ENCODE assay signal across 20 cellular contexts in the genomic region with DNA sequence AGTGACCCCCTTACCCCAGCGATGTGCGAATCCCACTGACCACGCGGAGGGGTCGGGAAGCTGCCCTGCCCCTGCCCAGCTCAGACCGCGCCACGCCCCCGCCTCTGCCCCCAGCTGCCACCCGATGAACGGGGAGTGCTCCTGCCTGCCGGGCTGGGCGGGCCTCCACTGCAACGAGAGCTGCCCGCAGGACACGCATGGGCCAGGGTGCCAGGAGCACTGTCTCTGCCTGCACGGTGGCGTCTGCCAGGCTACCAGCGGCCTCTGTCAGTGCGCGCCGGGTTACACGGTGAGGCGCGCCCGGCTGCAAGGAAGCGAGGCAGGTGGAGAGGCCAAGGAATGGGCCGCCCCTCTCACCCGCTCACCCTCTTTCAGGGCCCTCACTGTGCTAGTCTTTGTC. TPM values are rescaled to one million over a fixed set of nuclear protein-coding genes. Genes with fewer than 3 reads are reported as not detected.
A peak's percentile ranks its signal among the peaks of the same experiment; 100 is the strongest.
DNase-seq lines count a peak whose midpoint lies in the region; ATAC-seq and TF ChIP-seq lines count a peak whose summit lies in the region.
"Had no signal": no experiment of that assay in that cellular context is flagged by ENCODE, and none has a peak within 500 bp of the region (broad histone marks: within the 10 kb centered on the region; RNA-seq: fewer than 3 reads in every experiment).

No MANE protein-coding gene starts in this region.

- no TSS peak for BruUV-seq in MCF 10A (replicated peaks; lab: Mats Ljungman, UMichigan)
- no TSS peak for BruUV-seq in mammary epithelial cell (replicated peaks; lab: Mats Ljungman, UMichigan)

- peaks cover 13% of the 10 kb centered on the region for H3K27me3 Mint-ChIP-seq in MCF 10A (ENCODE audit: insufficient read depth, unreplicated experiment)
- H3K27me3 Mint-ChIP-seq in neural progenitor cell (ENCODE audit: insufficient read depth, low read depth) = peaks cover 8% of the 10 kb centered on the region
- peaks cover 71% of the 10 kb centered on the region for H3K27me3 Mint-ChIP-seq in stimulated activated memory B cell treated with anti-CD40 and anti-IgM and Interleukin-4, amounts not matched to agents 10 μg/mL and 1 μg/mL and 100 μg/mL, for 72 hours

- H3K36me3 Mint-ChIP-seq in MCF 10A (ENCODE audit: insufficient read depth, unreplicated experiment) (no peaks in the 10 kb centered on the region), neural progenitor cell (no peaks in the 10 kb centered on the region)
- no peaks in the 10 kb centered on the region for H3K36me3 Mint-ChIP-seq in stimulated activated memory B cell treated with anti-CD40 and anti-IgM and Interleukin-4, amounts not matched to agents 10 μg/mL and 1 μg/mL and 100 μg/mL, for 72 hours
- H3K36me3 Mint-ChIP-seq: CD14-positive monocyte had no signal

- in situ Hi-C loops in mammary epithelial cell (cut with MboI; ENCODE audit: low sequenced_read_pairs in 2 of 2) = no loop called here

- H4K20me1 ChIP-seq in mammary epithelial cell (ENCODE audit: insufficient read depth, low read length) = no peaks in the 10 kb centered on the region
- no peaks in the 10 kb centered on the region for H4K20me1 ChIP-seq in neural progenitor cell (ENCODE audit: low read depth)

- ATAC-seq in esophagus mucosa = peak; percentile 27
- no peak for ATAC-seq in stimulated activated memory B cell treated with anti-CD40 and anti-IgM and Interleukin-4, amounts not matched to agents 10 μg/mL and 1 μg/mL and 100 μg/mL, for 72 hours
- ATAC-seq: Panc1 had no signal

- no peaks in the 10 kb centered on the region for H3K9me3 Mint-ChIP-seq in MCF 10A (ENCODE audit: unreplicated experiment)
- no peaks in the 10 kb centered on the region for H3K9me3 Mint-ChIP-seq in neural progenitor cell
- H3K9me3 Mint-ChIP-seq in stimulated activated memory B cell treated with anti-CD40 and anti-IgM and Interleukin-4, amounts not matched to agents 10 μg/mL and 1 μg/mL and 100 μg/mL, for 72 hours = no peaks in the 10 kb centered on the region

- no peak for DNase-seq in MCF 10A (ENCODE audit: unreplicated experiment)
- no peak for DNase-seq in mammary epithelial cell
- DNase-seq in RWPE1 (ENCODE audit: low spot score) = no peak
- DNase-seq in neural progenitor cell (ENCODE audit: low spot score) = no peak
- no peak for DNase-seq in occipital lobe (lab: John Stamatoyannopoulos, UW)
- DNase-seq in A172 (ENCODE audit: low spot score) = no peak
- DNase-seq: ACHN, AML-193, EL, KBM-7, NCI-H1436, NCI-H2107, NCI-H774, Right ventricle myocardium superior had no signal

- no peak overlapping the region for H3K4me2 ChIP-seq in mammary epithelial cell (ENCODE audit: insufficient read depth, low read depth, low read length)
- no peak overlapping the region for H3K4me2 ChIP-seq in neural progenitor cell

- CTCF ChIA-PET in MCF 10A (lab: Yijun Ruan, JAX) (interaction anchor here (1.2 to 3.5 kb wide), 3 partner anchors 10 to 71 kb away, joined by 3 to 34 read pairs (median 8); no protein-coding TSS in a partner anchor), mammary epithelial cell (lab: Charles Lee; ENCODE audit: low non-redundant PET) (no interaction called here), RWPE1 (lab: Yijun Ruan, JAX) (interaction anchor here (1.0 to 1.3 kb wide), 2 partner anchors 18 to 19 kb away, joined by 3 read pairs; no protein-coding TSS in a partner anchor)

- no peak overlapping the region for H3K27ac ChIP-seq in mammary epithelial cell (ENCODE audit: insufficient read depth, low read depth, low read length)
- H3K27ac ChIP-seq in RWPE1 = peak overlapping the region; percentile 80
- no peak overlapping the region for H3K27ac ChIP-seq in neural progenitor cell
- H3K27ac ChIP-seq: SK-N-MC had no signal

- dilution Hi-C loops in mammary epithelial cell (cut with HindIII; ENCODE audit: low sequenced_read_pairs) = no loop called here

- TF ChIP-seq CTCF in MCF 10A (IDR thresholded peaks at IDR 0.05; ENCODE audit: unreplicated experiment) = no peak
- no peak for TF ChIP-seq CTCF in mammary epithelial cell (conservative IDR thresholded peaks at IDR 0.05 in 1 of 2, IDR thresholded peaks at IDR 0.05 in 1 of 2; ENCODE audit: extremely low read depth in 1 of 2, insufficient read depth in 1 of 2, low read depth in 1 of 2, low read length in 2 of 2)
- no peak for TF ChIP-seq CTCF in RWPE1 (conservative IDR thresholded peaks at IDR 0.05; ENCODE audit: low read depth)
- TF ChIP-seq CTCF in neural progenitor cell (IDR thresholded peaks at IDR 0.05) = no peak

- H3K9ac ChIP-seq in mammary epithelial cell (ENCODE audit: insufficient read depth, low read length) (no peak overlapping the region), neural progenitor cell (no peak overlapping the region)

- no peaks in the 10 kb centered on the region for H3K79me2 ChIP-seq in mammary epithelial cell (ENCODE audit: insufficient read depth, low read length)
- no peaks in the 10 kb centered on the region for H3K79me2 ChIP-seq in neural progenitor cell (ENCODE audit: low read depth)

- H3K4me1 Mint-ChIP-seq in MCF 10A (ENCODE audit: insufficient read depth, unreplicated experiment) = peaks cover 19% of the 10 kb centered on the region
- peaks cover 2% of the 10 kb centered on the region for H3K4me1 Mint-ChIP-seq in neural progenitor cell
- H3K4me1 Mint-ChIP-seq in stimulated activated memory B cell treated with anti-CD40 and anti-IgM and Interleukin-4, amounts not matched to agents 10 μg/mL and 1 μg/mL and 100 μg/mL, for 72 hours = peaks cover 12% of the 10 kb centered on the region

- POLR2A ChIA-PET in MCF 10A (lab: Yijun Ruan, JAX) (no interaction called here), RWPE1 (lab: Yijun Ruan, JAX; ENCODE audit: low non-redundant PET) (no interaction called here)

- H3K36me3 ChIP-seq in mammary epithelial cell (ENCODE audit: insufficient read depth, low read length) (no peaks in the 10 kb centered on the region), neural progenitor cell (no peaks in the 10 kb centered on the region)

- H3K27me3 ChIP-seq in mammary epithelial cell (ENCODE audit: insufficient read depth, low read length) = no peaks in the 10 kb centered on the region
- H3K27me3 ChIP-seq in neural progenitor cell = peaks cover 29% of the 10 kb centered on the region

- intact Hi-C loops in MCF 10A (cut with micrococcal nuclease) = no loop called here
- intact Hi-C loops in mammary epithelial cell (cut with micrococcal nuclease) = no loop called here

- H3K4me3 ChIP-seq in mammary epithelial cell (replicated peaks in 1 of 3; ENCODE audit: insufficient read depth in 1 of 3, low read depth in 2 of 3, low read length in 3 of 3) (no peak overlapping the region), neural progenitor cell (no peak overlapping the region)
- H3K4me3 ChIP-seq: SK-N-MC had no signal

- no peak overlapping the region for H3K27ac Mint-ChIP-seq in MCF 10A (ENCODE audit: low read depth, unreplicated experiment)
- peak overlapping the region; percentile 62 for H3K27ac Mint-ChIP-seq in neural progenitor cell
- no peak overlapping the region for H3K27ac Mint-ChIP-seq in stimulated activated memory B cell treated with anti-CD40 and anti-IgM and Interleukin-4, amounts not matched to agents 10 μg/mL and 1 μg/mL and 100 μg/mL, for 72 hours

- H3K9me3 ChIP-seq in mammary epithelial cell (replicated peaks; ENCODE audit: insufficient read depth, low read length) = no peaks in the 10 kb centered on the region
- H3K9me3 ChIP-seq in neural progenitor cell (ENCODE audit: low read depth) = no peaks in the 10 kb centered on the region

- H2AFZ ChIP-seq in mammary epithelial cell (ENCODE audit: low read depth, low read length) (no peak overlapping the region), neural progenitor cell (replicated peaks) (no peak overlapping the region)

- WGBS in mammary epithelial cell (ENCODE audit: low coverage, missing lambda C conversion rate) = 91% methylated on average over 19 of the region's 29 CpGs

- H3K4me3 Mint-ChIP-seq in MCF 10A (ENCODE audit: unreplicated experiment) = peak overlapping the region; percentile 75
- H3K4me3 Mint-ChIP-seq in neural progenitor cell = no peak overlapping the region
- no peak overlapping the region for H3K4me3 Mint-ChIP-seq in stimulated activated memory B cell treated with anti-CD40 and anti-IgM and Interleukin-4, amounts not matched to agents 10 μg/mL and 1 μg/mL and 100 μg/mL, for 72 hours
- H3K4me3 Mint-ChIP-seq: CD14-positive monocyte had no signal

- H3F3A ChIP-seq in neural progenitor cell (ENCODE audit: low read depth) = no peaks in the 10 kb centered on the region

- peaks cover 13% of the 10 kb centered on the region for H3K4me1 ChIP-seq in mammary epithelial cell (ENCODE audit: insufficient read depth, low read length)
- peaks cover 4% of the 10 kb centered on the region for H3K4me1 ChIP-seq in neural progenitor cell

RNA-seq across cellular contexts. Expression of gene LRRC71, which starts 11.9 kb away (rescaled TPM):
- total RNA-seq in MCF 10A (2022) (not detected in 2 replicates), mammary epithelial cell (not detected), esophagus mucosa (not detected), neural progenitor cell (ENCODE audit: low replicate concordance) (not detected in 2 replicates), occipital lobe (0.16 TPM)
- polyA plus RNA-seq in mammary epithelial cell = not detected
- polyA minus RNA-seq in mammary epithelial cell = not detected
- total RNA-seq in A172 (2014; rRNA removed; shearing (Covaris generic)) = not detected in 2 replicates
- total RNA-seq: H1, Right ventricle myocardium superior had no signal
- polyA plus RNA-seq: CD14-positive monocyte had no signal

RNA-seq across cellular contexts. Expression of gene PEAR1, which starts 15.0 kb away (rescaled TPM):
- total RNA-seq in MCF 10A (2022) = 6.5 and 8.8 TPM in 2 replicates
- total RNA-seq in mammary epithelial cell = 1 to 10 TPM in 1 of 2 donors, under 1 TPM in 1; 0.83 to 4.9 TPM
- polyA plus RNA-seq in mammary epithelial cell = 0.17 TPM
- not detected for polyA minus RNA-seq in mammary epithelial cell
- 1.6 TPM for total RNA-seq in esophagus mucosa
- 0.06 TPM in 1 of 2 replicates, not detected in the other for total RNA-seq in neural progenitor cell (ENCODE audit: low replicate concordance)
- 0.31 TPM for total RNA-seq in occipital lobe
- total RNA-seq in A172 (2014; rRNA removed; shearing (Covaris generic)) = 2.8 and 3.1 TPM in 2 replicates
- polyA plus RNA-seq: CD14-positive monocyte had no signal

RNA-seq across cellular contexts. Expression of gene NTRK1, which starts 47.9 kb away (rescaled TPM):
- total RNA-seq in MCF 10A (2022) (0.15 and 0.33 TPM in 2 replicates), mammary epithelial cell (not detected), esophagus mucosa (0.16 TPM), neural progenitor cell (ENCODE audit: low replicate concordance) (0.15 TPM in 1 of 2 replicates, not detected in the other), occipital lobe (not detected)
- polyA plus RNA-seq in mammary epithelial cell = not detected
- polyA minus RNA-seq in mammary epithelial cell = 2.9 TPM
- total RNA-seq in A172 (2014; rRNA removed; shearing (Covaris generic)) = 0.16 and 0.24 TPM in 2 replicates
- polyA plus RNA-seq: CD14-positive monocyte had no signal

RNA-seq across cellular contexts. Expression of gene INSRR, which starts 49.6 kb away (rescaled TPM):
- total RNA-seq in MCF 10A (2022) (not detected in 2 replicates), mammary epithelial cell (not detected), esophagus mucosa (not detected), neural progenitor cell (ENCODE audit: low replicate concordance) (not detected in 2 replicates), occipital lobe (0.31 TPM)
- not detected for polyA plus RNA-seq in mammary epithelial cell
- polyA minus RNA-seq in mammary epithelial cell = not detected
- not detected in 2 replicates for total RNA-seq in A172 (2014; rRNA removed; shearing (Covaris generic))
- total RNA-seq: H1 had no signal
- polyA plus RNA-seq: CD14-positive monocyte had no signal
